In the genomic region with DNA sequence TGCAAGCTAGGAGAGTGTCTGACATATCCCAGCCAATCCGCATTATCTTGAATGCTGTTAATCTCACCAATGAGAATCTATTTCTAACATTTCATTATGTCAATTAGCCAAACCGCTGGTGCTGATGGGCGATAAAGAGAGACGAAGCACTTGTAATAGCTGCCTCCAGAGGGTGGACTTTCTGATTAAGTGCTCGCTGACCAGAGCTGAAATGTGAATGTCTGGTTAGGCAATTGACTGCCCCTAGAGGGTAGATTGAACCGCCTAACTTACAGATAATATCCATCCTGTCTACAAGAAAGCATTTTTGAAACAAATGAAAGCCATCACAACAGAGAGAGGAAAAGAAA, we compare ENCODE assay signal across 1 cellular context.
TF ChIP-seq lines count a peak whose summit lies in the region.

No MANE protein-coding gene starts in this region.

TF ChIP-seq in K562, 482 proteins besides CTCF, POLR2A, EP300 and RAD21 (continued from another document):
- TF ChIP-seq, protein P1, sequence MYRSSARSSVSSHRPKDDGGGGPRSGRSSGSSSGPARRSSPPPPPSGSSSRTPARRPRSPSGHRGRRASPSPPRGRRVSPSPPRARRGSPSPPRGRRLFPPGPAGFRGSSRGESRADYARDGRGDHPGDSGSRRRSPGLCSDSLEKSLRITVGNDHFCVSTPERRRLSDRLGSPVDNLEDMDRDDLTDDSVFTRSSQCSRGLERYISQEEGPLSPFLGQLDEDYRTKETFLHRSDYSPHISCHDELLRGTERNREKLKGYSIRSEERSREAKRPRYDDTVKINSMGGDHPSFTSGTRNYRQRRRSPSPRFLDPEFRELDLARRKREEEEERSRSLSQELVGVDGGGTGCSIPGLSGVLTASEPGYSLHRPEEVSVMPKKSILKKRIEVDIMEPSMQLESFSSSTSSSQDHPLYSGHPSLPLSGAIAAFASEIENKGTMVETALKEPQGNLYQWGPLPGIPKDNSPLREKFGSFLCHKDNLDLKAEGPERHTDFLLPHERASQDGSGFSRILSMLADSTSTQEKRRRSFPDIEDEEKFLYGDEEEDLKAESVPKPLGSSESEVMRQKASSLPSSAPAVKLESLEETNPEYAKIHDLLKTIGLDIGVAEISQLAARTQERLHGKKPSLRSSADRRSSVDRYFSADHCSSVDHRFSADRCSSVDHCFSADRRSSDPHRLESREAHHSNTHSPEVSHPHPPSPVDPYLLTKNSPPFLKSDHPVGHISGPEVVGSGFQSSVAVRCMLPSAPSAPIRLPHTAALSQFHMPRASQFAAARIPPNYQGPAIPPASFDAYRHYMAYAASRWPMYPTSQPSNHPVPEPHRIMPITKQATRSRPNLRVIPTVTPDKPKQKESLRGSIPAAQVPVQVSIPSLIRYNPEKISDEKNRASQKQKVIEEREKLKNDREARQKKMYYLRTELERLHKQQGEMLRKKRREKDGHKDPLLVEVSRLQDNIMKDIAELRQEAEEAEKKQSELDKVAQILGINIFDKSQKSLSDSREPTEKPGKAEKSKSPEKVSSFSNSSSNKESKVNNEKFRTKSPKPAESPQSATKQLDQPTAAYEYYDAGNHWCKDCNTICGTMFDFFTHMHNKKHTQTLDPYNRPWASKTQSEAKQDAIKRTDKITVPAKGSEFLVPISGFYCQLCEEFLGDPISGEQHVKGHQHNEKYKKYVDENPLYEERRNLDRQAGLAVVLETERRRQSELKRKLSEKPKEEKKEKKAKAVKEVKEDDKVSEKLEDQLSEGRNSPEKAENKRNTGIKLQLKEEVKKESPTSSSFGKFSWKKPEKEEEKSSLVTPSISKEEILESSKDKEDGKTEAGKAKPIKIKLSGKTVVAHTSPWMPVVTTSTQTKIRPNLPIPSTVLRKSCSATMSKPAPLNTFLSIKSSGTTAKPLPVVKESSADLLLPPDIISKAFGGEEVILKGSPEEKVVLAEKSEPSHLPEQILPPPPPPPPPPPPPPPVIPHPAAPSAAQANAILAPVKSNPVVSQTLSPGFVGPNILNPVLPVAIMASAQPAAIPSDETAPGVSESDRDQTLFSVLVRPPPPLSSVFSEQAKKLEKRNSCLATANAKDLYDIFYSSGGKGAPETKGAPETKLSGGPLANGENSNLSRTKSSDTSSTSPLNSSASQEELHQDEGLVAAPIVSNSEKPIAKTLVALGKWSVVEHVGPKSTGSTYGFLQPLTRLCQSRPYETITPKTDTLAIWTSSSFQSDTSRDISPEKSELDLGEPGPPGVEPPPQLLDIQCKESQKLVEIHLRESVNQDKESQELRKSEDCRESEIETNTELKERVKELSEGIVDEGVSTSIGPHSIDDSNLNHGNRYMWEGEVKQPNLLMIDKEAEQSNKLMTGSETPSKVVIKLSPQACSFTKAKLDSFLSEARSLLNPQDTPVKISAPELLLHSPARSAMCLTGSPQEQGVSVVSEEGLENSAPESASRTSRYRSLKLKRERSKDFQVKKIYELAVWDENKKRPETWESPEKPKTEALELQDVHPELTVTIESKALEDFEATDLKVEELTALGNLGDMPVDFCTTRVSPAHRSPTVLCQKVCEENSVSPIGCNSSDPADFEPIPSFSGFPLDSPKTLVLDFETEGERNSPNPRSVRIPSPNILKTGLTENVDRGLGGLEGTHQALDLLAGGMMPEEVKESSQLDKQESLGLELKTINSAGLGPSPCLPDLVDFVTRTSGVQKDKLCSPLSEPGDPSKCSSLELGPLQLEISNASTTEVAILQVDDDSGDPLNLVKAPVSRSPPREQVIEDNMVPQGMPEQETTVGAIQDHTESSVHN (IDR thresholded peaks at IDR 0.05; ENCODE audit: borderline replicate concordance in 1 of 2, low read depth in 1 of 2): no peak
- TF ChIP-seq BCL6 (CRISPR knock-in tag; IDR thresholded peaks at IDR 0.05): no peak
- TF ChIP-seq ZNF668 (CRISPR knock-in tag; IDR thresholded peaks at IDR 0.05): no peak
- TF ChIP-seq TCFL5 (CRISPR knock-in tag; conservative IDR thresholded peaks at IDR 0.05): no peak
- peak; percentile 30; the same call in 1 of the 2 replicates for TF ChIP-seq ZBED1 (IDR thresholded peaks at IDR 0.05)
- TF ChIP-seq ARNT (IDR thresholded peaks at IDR 0.05): peak in 1 of 2 experiments; percentile 49; a peak in 1 of 4 replicates
- TF ChIP-seq RCOR1 (IDR thresholded peaks at IDR 0.05; ENCODE audit: borderline replicate concordance in 1 of 2, low read depth in 2 of 2, low read length in 2 of 2): peak in 1 of 2 experiments; percentile 65; a peak in 1 of 4 replicates
- TF ChIP-seq GATA2 (CRISPR knock-in tag; IDR thresholded peaks at IDR 0.05): peak; percentile 75
- TF ChIP-seq, protein P2, sequence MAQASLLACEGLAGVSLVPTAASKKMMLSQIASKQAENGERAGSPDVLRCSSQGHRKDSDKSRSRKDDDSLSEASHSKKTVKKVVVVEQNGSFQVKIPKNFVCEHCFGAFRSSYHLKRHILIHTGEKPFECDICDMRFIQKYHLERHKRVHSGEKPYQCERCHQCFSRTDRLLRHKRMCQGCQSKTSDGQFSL (CRISPR knock-in tag; IDR thresholded peaks at IDR 0.05): no peak
- TF ChIP-seq, protein P2 (tag; IDR thresholded peaks at IDR 0.05): no peak
- TF ChIP-seq CBFA2T3 (IDR thresholded peaks at IDR 0.05): peak; percentile 48
- peak; percentile 18 for TF ChIP-seq TAF1 (IDR thresholded peaks at IDR 0.05; ENCODE audit: control insufficient read depth, extremely low read depth, insufficient read depth, low read length, severe bottlenecking)
- 0 out of 2 replicates have a peak, but pooled peaks have one; percentile 5 for TF ChIP-seq NFIC (IDR thresholded peaks at IDR 0.05)
- TF ChIP-seq SMAD1 (IDR thresholded peaks at IDR 0.05; ENCODE audit: low read depth, low read length, partially characterized antibody): no peak
- TF ChIP-seq, protein P3, sequence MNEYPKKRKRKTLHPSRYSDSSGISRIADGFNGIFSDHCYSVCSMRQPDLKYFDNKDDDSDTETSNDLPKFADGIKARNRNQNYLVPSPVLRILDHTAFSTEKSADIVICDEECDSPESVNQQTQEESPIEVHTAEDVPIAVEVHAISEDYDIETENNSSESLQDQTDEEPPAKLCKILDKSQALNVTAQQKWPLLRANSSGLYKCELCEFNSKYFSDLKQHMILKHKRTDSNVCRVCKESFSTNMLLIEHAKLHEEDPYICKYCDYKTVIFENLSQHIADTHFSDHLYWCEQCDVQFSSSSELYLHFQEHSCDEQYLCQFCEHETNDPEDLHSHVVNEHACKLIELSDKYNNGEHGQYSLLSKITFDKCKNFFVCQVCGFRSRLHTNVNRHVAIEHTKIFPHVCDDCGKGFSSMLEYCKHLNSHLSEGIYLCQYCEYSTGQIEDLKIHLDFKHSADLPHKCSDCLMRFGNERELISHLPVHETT (CRISPR knock-in tag; conservative IDR thresholded peaks at IDR 0.05 in 1 of 2, IDR thresholded peaks at IDR 0.05 in 1 of 2): 0 out of 4 replicates have a peak, but pooled peaks of 1 of the 2 experiments have one; percentile 49
- TF ChIP-seq MEIS2 (IDR thresholded peaks at IDR 0.05; ENCODE audit: partially characterized antibody): peak; percentile 75
- TF ChIP-seq CEBPG (CRISPR knock-in tag; IDR thresholded peaks at IDR 0.05): no peak; the same call in 1 of the 2 replicates
- peak; percentile 61 to 85 for TF ChIP-seq CEBPG (tag; conservative IDR thresholded peaks at IDR 0.05 in 1 of 2, IDR thresholded peaks at IDR 0.05 in 1 of 2)
- peak; percentile 55; the same call in 1 of the 2 replicates for TF ChIP-seq GATAD2B (IDR thresholded peaks at IDR 0.05; ENCODE audit: borderline replicate concordance)
- TF ChIP-seq ZFX (CRISPR knock-in tag; IDR thresholded peaks at IDR 0.05): no peak
- peak; percentile 98 for TF ChIP-seq HMBOX1 (IDR thresholded peaks at IDR 0.05)
- peak; percentile 73 for TF ChIP-seq TEAD4 (IDR thresholded peaks at IDR 0.05; ENCODE audit: low read length)
- TF ChIP-seq TEAD4 (CRISPR knock-in tag; IDR thresholded peaks at IDR 0.05; ENCODE audit: borderline replicate concordance): no peak
- no peak for TF ChIP-seq JUND (IDR thresholded peaks at IDR 0.05; ENCODE audit: borderline replicate concordance, low read depth, low read length)
- 0 out of 3 replicates have a peak, but pooled peaks have one; percentile 8 for TF ChIP-seq JUND (tag; IDR thresholded peaks at IDR 0.05; ENCODE audit: borderline replicate concordance, low read depth, low read length)
- TF ChIP-seq ZC3H11A (IDR thresholded peaks at IDR 0.05; ENCODE audit: low read depth, low read length): no peak
- TF ChIP-seq E2F5 (CRISPR knock-in tag; IDR thresholded peaks at IDR 0.05): peak; percentile 46; the same call in 1 of the 2 replicates
- no peak for TF ChIP-seq PHF21A (IDR thresholded peaks at IDR 0.05; ENCODE audit: borderline replicate concordance, low read depth)
- no peak for TF ChIP-seq ZNF780A (CRISPR knock-in tag; IDR thresholded peaks at IDR 0.05)
